7 cellular contexts compared by ENCODE assay signal in the genomic region with DNA sequence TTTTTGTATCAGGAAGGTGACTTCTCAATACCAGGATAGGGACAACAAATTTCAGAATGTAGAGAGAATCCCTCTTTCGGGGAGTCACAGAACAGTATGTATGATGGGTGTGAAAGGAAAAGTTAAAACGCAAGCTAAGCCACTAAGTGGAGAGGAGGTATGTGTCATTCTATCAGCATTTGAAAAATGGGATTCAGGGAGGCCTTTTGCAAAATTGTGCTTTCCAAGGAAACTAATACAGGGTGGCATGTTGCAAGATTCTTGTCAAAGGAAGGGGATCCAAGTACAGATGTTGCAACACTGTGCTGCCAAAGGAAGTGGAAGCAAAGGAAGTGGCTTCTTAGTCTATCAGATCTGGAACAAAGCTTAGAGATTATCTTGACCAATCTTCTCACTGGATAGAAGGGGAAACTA. TPM values are rescaled to one million over a fixed set of nuclear protein-coding genes. Genes with fewer than 3 reads are reported as not detected.
A peak's percentile ranks its signal among the peaks of the same experiment; 100 is the strongest.
DNase-seq lines count a peak whose midpoint lies in the region; ATAC-seq and TF ChIP-seq lines count a peak whose summit lies in the region.

No MANE protein-coding gene starts in this region.

- H3K36me3 Mint-ChIP-seq in activated T-helper 1 cell treated with anti-CD3 and anti-CD28 coated beads, Interleukin-12 subunit alpha, Interleukin-12 subunit beta, Interleukin-2, Interleukin-4 antibody, amounts not matched to agents 30 ng/mL and 10 ng/mL and 1 ng/mL, durations not matched to agents 14 hours and 24 hours and 36 hours (ENCODE audit: low read depth): peaks cover 19% of the 10 kb centered on the region

- no peaks in the 10 kb centered on the region for H3K9me2 ChIP-seq in hepatocyte (replicated peaks; ENCODE audit: insufficient read depth)

- peak in 2 of 4 donors; percentile 59 to 89 for TF ChIP-seq EP300 in upper lobe of left lung (IDR thresholded peaks at IDR 0.05)

- H3K36me3 ChIP-seq in hepatocyte (replicated peaks; ENCODE audit: insufficient read depth, low read depth) (no peaks in the 10 kb centered on the region), upper lobe of left lung (no peaks in the 10 kb centered on the region)

- peaks cover 80% of the 10 kb centered on the region for H3K4me1 Mint-ChIP-seq in activated T-helper 1 cell treated with anti-CD3 and anti-CD28 coated beads, Interleukin-12 subunit alpha, Interleukin-12 subunit beta, Interleukin-2, Interleukin-4 antibody, amounts not matched to agents 30 ng/mL and 10 ng/mL and 1 ng/mL, durations not matched to agents 14 hours and 24 hours and 36 hours (ENCODE audit: low read depth)

- intact Hi-C loops in activated T-helper 1 cell treated with anti-CD3 and anti-CD28 coated beads, Interleukin-12 subunit alpha, Interleukin-12 subunit beta, Interleukin-2, Interleukin-4 antibody, amounts not matched to agents 30 ng/mL and 10 ng/mL and 1 ng/mL, durations not matched to agents 14 hours and 24 hours and 36 hours (cut with micrococcal nuclease): loop anchor here (10.0 kb wide), 1 partner anchor 249 kb away; a partner anchor contains a TSS

- H3K4me2 ChIP-seq in hepatocyte: peak overlapping the region; percentile 18

- TF ChIP-seq POLR2A in upper lobe of left lung (IDR thresholded peaks at IDR 0.05): no peak

- no peaks in the 10 kb centered on the region for H4K20me1 ChIP-seq in hepatocyte (ENCODE audit: insufficient read depth, poor library complexity, severe bottlenecking)

- H3K27me3 Mint-ChIP-seq in activated T-helper 1 cell treated with anti-CD3 and anti-CD28 coated beads, Interleukin-12 subunit alpha, Interleukin-12 subunit beta, Interleukin-2, Interleukin-4 antibody, amounts not matched to agents 30 ng/mL and 10 ng/mL and 1 ng/mL, durations not matched to agents 14 hours and 24 hours and 36 hours (ENCODE audit: insufficient read depth): no peaks in the 10 kb centered on the region

- H3K4me3 ChIP-seq in hepatocyte: no peak overlapping the region
- H3K4me3 ChIP-seq in upper lobe of left lung: no peak overlapping the region

- ATAC-seq in GM18909 (IDR thresholded peaks at IDR 0.05; ENCODE audit: poor library complexity, unreplicated experiment): peak; percentile 15
- ATAC-seq in upper lobe of left lung (ENCODE audit: low FRiP score in 2 of 2): peak; percentile 31 to 75

- 56% methylated on average over 2 of the region's 2 CpGs for WGBS in hepatocyte (ENCODE audit: low lambda C conversion rate, missing lambda C conversion rate)
- WGBS in upper lobe of left lung, 2 donors: 8 to 9% methylated on average over 2 of the region's 2 CpGs

- peak overlapping the region; percentile 67 for H3K4me3 Mint-ChIP-seq in activated T-helper 1 cell treated with anti-CD3 and anti-CD28 coated beads, Interleukin-12 subunit alpha, Interleukin-12 subunit beta, Interleukin-2, Interleukin-4 antibody, amounts not matched to agents 30 ng/mL and 10 ng/mL and 1 ng/mL, durations not matched to agents 14 hours and 24 hours and 36 hours

- H3K27ac ChIP-seq in hepatocyte: peak overlapping the region; percentile 94
- H3K27ac ChIP-seq in upper lobe of left lung: peak overlapping the region; percentile 79 to 86 (median 84)

- H3K27me3 ChIP-seq in hepatocyte (no peaks in the 10 kb centered on the region), upper lobe of left lung (no peaks in the 10 kb centered on the region)

- H2AFZ ChIP-seq in hepatocyte: no peak overlapping the region

- H3K4me1 ChIP-seq in hepatocyte (ENCODE audit: insufficient read depth): peaks cover 34% of the 10 kb centered on the region
- H3K4me1 ChIP-seq in upper lobe of left lung: peaks cover 46 to 62% (median 54%) of the 10 kb centered on the region in 4 donors

- H3K79me2 ChIP-seq in hepatocyte: no peaks in the 10 kb centered on the region

- DNase-seq in HS-27A (ENCODE audit: low read depth) (peak; percentile 75), hepatocyte (ENCODE audit: low spot score) (peak; percentile 57), upper lobe of left lung (peak in 1 of 2 donors; percentile 79), HUDEP-2 (lab: John Stamatoyannopoulos, UW; ENCODE audit: unreplicated experiment in 76 of 76) (no peak), NCI-H524 (lab: John Stamatoyannopoulos, UW) (no peak)
- DNase-seq in activated T-helper 1 cell treated with anti-CD3 and anti-CD28 coated beads, Interleukin-12 subunit alpha, Interleukin-12 subunit beta, Interleukin-2, Interleukin-4 antibody, amounts not matched to agents 30 ng/mL and 10 ng/mL and 1 ng/mL, durations not matched to agents 14 hours and 24 hours and 36 hours (ENCODE audit: low spot score): no peak

- TF ChIP-seq CTCF in hepatocyte (IDR thresholded peaks at IDR 0.05; ENCODE audit: poor library complexity) (no peak), upper lobe of left lung (IDR thresholded peaks at IDR 0.05) (no peak)

- no peaks in the 10 kb centered on the region for H3K9me3 ChIP-seq in hepatocyte (ENCODE audit: low read depth)
- H3K9me3 ChIP-seq in upper lobe of left lung: no peaks in the 10 kb centered on the region

- no peaks in the 10 kb centered on the region for H3K9me3 Mint-ChIP-seq in activated T-helper 1 cell treated with anti-CD3 and anti-CD28 coated beads, Interleukin-12 subunit alpha, Interleukin-12 subunit beta, Interleukin-2, Interleukin-4 antibody, amounts not matched to agents 30 ng/mL and 10 ng/mL and 1 ng/mL, durations not matched to agents 14 hours and 24 hours and 36 hours

- peak overlapping the region; percentile 82 for H3K27ac Mint-ChIP-seq in activated T-helper 1 cell treated with anti-CD3 and anti-CD28 coated beads, Interleukin-12 subunit alpha, Interleukin-12 subunit beta, Interleukin-2, Interleukin-4 antibody, amounts not matched to agents 30 ng/mL and 10 ng/mL and 1 ng/mL, durations not matched to agents 14 hours and 24 hours and 36 hours

RNA-seq across cellular contexts. Expression of a gene that starts 12.6 kb away (rescaled TPM):
- total RNA-seq in activated T-helper 1 cell treated with anti-CD3 and anti-CD28 coated beads, Interleukin-12 subunit alpha, Interleukin-12 subunit beta, Interleukin-2, Interleukin-4 antibody, amounts not matched to agents 30 ng/mL and 10 ng/mL and 1 ng/mL, durations not matched to agents 14 hours and 24 hours and 36 hours: 287 and 304 TPM in 2 replicates
- total RNA-seq in hepatocyte: 54.3 and 64.6 TPM in 2 replicates
- 48.0 and 57.0 TPM in 2 replicates for polyA plus RNA-seq in hepatocyte
- total RNA-seq in upper lobe of left lung: 100 to 1,000 TPM; 109 to 166 (median 130) TPM

Comparison
In these comparisons a context has a peak if more than half of its experiments do, and no peak if none do; other contexts are left out.
1. DNase-seq: peak in HS-27A (single experiment) and hepatocyte (single experiment); none in activated T-helper 1 cell treated with anti-CD3 and anti-CD28 coated beads, Interleukin-12 subunit alpha, Interleukin-12 subunit beta, Interleukin-2, Interleukin-4 antibody, amounts not matched to agents 30 ng/mL and 10 ng/mL and 1 ng/mL, durations not matched to agents 14 hours and 24 hours and 36 hours (single experiment), HUDEP-2 (0 of 76) and NCI-H524 (0 of 2).